11 cellular contexts compared by ENCODE assay signal in genomic region chr11:112179601-112180000, GRCh38. TPM values are rescaled to one million over a fixed set of nuclear protein-coding genes. Genes with fewer than 3 reads are reported as not detected.
DNase-seq lines count a peak whose midpoint lies in the region; ATAC-seq lines count a peak whose summit lies in the region.
"Had no signal": no experiment of that assay in that cellular context is flagged by ENCODE, and none has a peak within 500 bp of the region (broad histone marks: within the 10 kb centered on the region; RNA-seq: fewer than 3 reads in every experiment).

No MANE protein-coding gene starts in this region.

- DNase-seq in NK-92 treated with Interleukin-12 subunit alpha and Interleukin-12 subunit beta, amount 100 ng/mL, for 24 hours (lab: John Stamatoyannopoulos, UW): peak; percentile 15
- no peak for DNase-seq in NK-92 (lab: John Stamatoyannopoulos, UW; ENCODE audit: unreplicated experiment)
- peak; percentile 89 for DNase-seq in RPMI8226
- no peak for DNase-seq in sciatic nerve (ENCODE audit: low spot score)
- DNase-seq in HPDE6-E6E7 (ENCODE audit: extremely low spot score): no peak
- no peak for DNase-seq in NCI-H774 (lab: John Stamatoyannopoulos, UW)
- DNase-seq in cerebellum (ENCODE audit: low spot score): no peak
- DNase-seq: adrenal gland, NCI-H2171 treated with DMSO at 0.1 percent for 48 hours had no signal

- intact Hi-C loops in sciatic nerve (cut with DNase I): no loop called here

- ATAC-seq in HG03060 (IDR thresholded peaks at IDR 0.05; ENCODE audit: low read depth, unreplicated experiment) (peak; percentile 62), sciatic nerve (peak; percentile 35)

RNA-seq across cellular contexts. Expression of gene BCO2, which starts 4.3 kb away (rescaled TPM):
- total RNA-seq in sciatic nerve: 15.6 TPM
- 7.2 TPM for total RNA-seq in cerebellum

RNA-seq across cellular contexts. Expression of gene TEX12, which starts 12.4 kb away (rescaled TPM):
- total RNA-seq in sciatic nerve: 0.58 TPM
- total RNA-seq in cerebellum: 0.54 TPM
- total RNA-seq: adrenal gland, Daoy had no signal

RNA-seq across cellular contexts. Expression of gene IL18, which starts 15.7 kb away (rescaled TPM):
- 20.3 TPM for total RNA-seq in sciatic nerve
- total RNA-seq in cerebellum: 0.36 TPM
- total RNA-seq: Daoy had no signal

RNA-seq across cellular contexts. Expression of gene PTS, which starts 46.6 kb away (rescaled TPM):
- total RNA-seq in sciatic nerve: 39.5 TPM
- 38.8 TPM for total RNA-seq in cerebellum

Comparison
In these comparisons a context has a peak if more than half of its experiments do, and no peak if none do; other contexts are left out.
1. DNase-seq: peak in NK-92 treated with Interleukin-12 subunit alpha and Interleukin-12 subunit beta, amount 100 ng/mL, for 24 hours (single experiment) and RPMI8226 (single experiment); none in NK-92 (single experiment), sciatic nerve (single experiment), HPDE6-E6E7 (single experiment), NCI-H774 (single experiment) and cerebellum (single experiment).
2. RNA of gene IL18, which starts 15.7 kb away (total RNA-seq): 20.3 TPM in sciatic nerve (single experiment); 0.36 TPM in cerebellum (single experiment); every median in the first group is over 10 times any median in the second.